Comparison of ENCODE assay signal across 8 cellular contexts in the genomic region with DNA sequence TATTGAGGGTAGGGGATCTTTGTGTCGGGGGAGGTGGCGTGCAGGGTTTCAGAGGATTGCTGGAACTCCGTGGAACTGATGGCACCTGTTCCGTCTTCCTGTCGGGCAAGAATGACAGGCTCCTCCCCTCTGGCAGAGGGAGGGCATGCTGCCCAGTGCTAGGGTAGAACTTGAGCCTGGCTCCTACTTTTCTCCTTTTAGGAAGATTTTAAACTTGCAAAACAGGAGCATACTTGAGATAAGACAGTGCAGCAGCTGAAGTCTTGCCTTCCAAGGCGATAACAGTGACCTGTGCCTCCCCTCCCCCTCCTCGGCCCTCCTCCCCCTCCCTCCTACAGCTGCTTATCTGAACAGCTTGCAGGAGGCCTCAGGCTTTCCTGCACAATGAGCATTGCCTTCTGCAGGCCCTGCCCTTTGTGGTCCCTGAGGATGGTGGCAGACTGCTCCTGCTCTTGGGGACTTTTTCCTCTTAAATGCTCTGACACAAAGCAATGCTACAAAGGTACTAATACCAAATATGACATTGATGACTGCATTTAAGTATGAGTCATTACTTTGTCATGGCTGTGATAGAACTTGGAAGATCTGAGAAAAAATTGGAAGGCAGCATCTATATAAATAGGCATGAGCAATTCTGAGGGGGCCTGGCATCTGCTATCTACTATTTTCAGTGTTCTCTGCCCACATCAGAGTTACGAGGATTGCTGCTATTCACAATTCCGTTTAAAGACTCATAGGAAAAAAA. TPM values are rescaled to one million over a fixed set of nuclear protein-coding genes. Genes with fewer than 3 reads are reported as not detected.
A peak's percentile ranks its signal among the peaks of the same experiment; 100 is the strongest.
DNase-seq lines count a peak whose midpoint lies in the region; ATAC-seq, FAIRE-seq and TF ChIP-seq lines count a peak whose summit lies in the region.

No MANE protein-coding gene starts in this region.

- peaks cover 11% of the 10 kb centered on the region for H3K36me3 Mint-ChIP-seq in T-helper 2 cell treated with Interferon-gamma antibody and Interleukin-4, amounts not matched to agents 5 μg/mL and 100 μg/mL, for 36 hours (ENCODE audit: low read depth)

- peak overlapping the region in 1 of 2 donors; percentile 88 for H3K9ac ChIP-seq in colonic mucosa (ENCODE audit: low read depth in 2 of 2, low read length in 2 of 2)

- TF ChIP-seq CTCF in A549 (IDR thresholded peaks at IDR 0.05) (no peak), colonic mucosa (IDR thresholded peaks at IDR 0.05) (no peak)

- H3K36me3 ChIP-seq in HAP-1 (replicated peaks): peaks cover 7% of the 10 kb centered on the region
- H3K36me3 ChIP-seq in colonic mucosa: no peaks in the 10 kb centered on the region

- no peak overlapping the region for H3K4me3 ChIP-seq in A549
- peak overlapping the region; percentile 82 for H3K4me3 ChIP-seq in HAP-1
- peak overlapping the region; percentile 95 for H3K4me3 ChIP-seq in colonic mucosa

- no peak for TF ChIP-seq RAD21 in A549 (conservative IDR thresholded peaks at IDR 0.05 in 1 of 2, IDR thresholded peaks at IDR 0.05 in 1 of 2)

- DNase-seq in A549 (ENCODE audit: low read depth in 1 of 2, low spot score in 1 of 2) (no peak), HAP-1 (ENCODE audit: low spot score in 2 of 2) (peak; percentile 42 to 68), colonic mucosa (peak; percentile 78), left kidney (ENCODE audit: low read depth, low spot score) (peak; percentile 73), SKM-1 treated with dmso at 0.1 percent for 144 hours (lab: John Stamatoyannopoulos, UW; ENCODE audit: unreplicated experiment) (no peak)
- DNase-seq in T-helper 2 cell treated with Interferon-gamma antibody and Interleukin-4, amounts not matched to agents 5 μg/mL and 100 μg/mL, for 36 hours (ENCODE audit: low spot score): peak; percentile 54
- DNase-seq in stimulated activated CD4-positive, alpha-beta T cell treated with anti-CD3 and anti-CD28 coated beads, Interleukin-2, amount 100 ng/mL, for 48 hours: peak; percentile 21 to 26
- no peak for DNase-seq in effector CD4-positive, alpha-beta T cell

- POLR2A ChIA-PET in A549 (lab: Yijun Ruan, JAX): no interaction called here

- H3K4me1 ChIP-seq in A549 (peaks cover 21% of the 10 kb centered on the region), HAP-1 (peaks cover 26% of the 10 kb centered on the region), colonic mucosa (no peaks in the 10 kb centered on the region)

- CTCF ChIA-PET in A549 (lab: Yijun Ruan, JAX): interaction anchor here (0.7 to 16.3 kb wide), 5 partner anchors 9 to 497 kb away, joined by 3 to 371 read pairs (median 4); no protein-coding TSS in a partner anchor

- peak overlapping the region; percentile 89 for H3K4me3 Mint-ChIP-seq in T-helper 2 cell treated with Interferon-gamma antibody and Interleukin-4, amounts not matched to agents 5 μg/mL and 100 μg/mL, for 36 hours

- H3K27ac ChIP-seq in A549 (peak overlapping the region; percentile 65 to 83), colonic mucosa (peak overlapping the region; percentile 93)

- peak overlapping the region; percentile 78 for H3K27ac Mint-ChIP-seq in T-helper 2 cell treated with Interferon-gamma antibody and Interleukin-4, amounts not matched to agents 5 μg/mL and 100 μg/mL, for 36 hours

- FAIRE-seq in A549 (lab: Jason Lieb, UNC): no peak

- H3K4me1 Mint-ChIP-seq in T-helper 2 cell treated with Interferon-gamma antibody and Interleukin-4, amounts not matched to agents 5 μg/mL and 100 μg/mL, for 36 hours (ENCODE audit: low read depth): peaks cover 21% of the 10 kb centered on the region

- TF ChIP-seq POLR2A in A549 (IDR thresholded peaks at IDR 0.05; ENCODE audit: low read length): no peak

- intact Hi-C loops in colonic mucosa (cut with DNase I): loop anchor here (10.0 kb wide), 1 partner anchor 128 kb away; no protein-coding TSS in a partner anchor

- ATAC-seq in A549: no peak

- TF ChIP-seq EP300 in A549 (IDR thresholded peaks at IDR 0.05): no peak

- peaks cover 22% of the 10 kb centered on the region for H3K27me3 Mint-ChIP-seq in T-helper 2 cell treated with Interferon-gamma antibody and Interleukin-4, amounts not matched to agents 5 μg/mL and 100 μg/mL, for 36 hours (ENCODE audit: low read depth)

- WGBS in A549 (ENCODE audit: missing lambda C conversion rate): 61% methylated on average over 9 of the region's 9 CpGs

- H3K4me2 ChIP-seq in A549: peak overlapping the region; percentile 99

- no peaks in the 10 kb centered on the region for H3K9me3 Mint-ChIP-seq in T-helper 2 cell treated with Interferon-gamma antibody and Interleukin-4, amounts not matched to agents 5 μg/mL and 100 μg/mL, for 36 hours

- H3K9me3 ChIP-seq in A549 (no peaks in the 10 kb centered on the region), HAP-1 (no peaks in the 10 kb centered on the region), colonic mucosa (no peaks in the 10 kb centered on the region)

- in situ Hi-C loops in HAP-1 (cut with MboI; ENCODE audit: low sequenced_read_pairs): loop anchor here (5.0 kb wide), 1 partner anchor 71 kb away; no protein-coding TSS in a partner anchor

- H3K27me3 ChIP-seq in HAP-1 (ENCODE audit: low read depth): no peaks in the 10 kb centered on the region
- H3K27me3 ChIP-seq in colonic mucosa: no peaks in the 10 kb centered on the region

TF ChIP-seq in A549, 52 proteins besides CTCF, POLR2A, EP300 and RAD21:
- no peak for TF ChIP-seq MAX (IDR thresholded peaks at IDR 0.05)
- TF ChIP-seq NFE2L2 (conservative IDR thresholded peaks at IDR 0.05; ENCODE audit: low read length): no peak
- TF ChIP-seq FOSL2 (IDR thresholded peaks at IDR 0.05): no peak
- peak; percentile 68; the same call in 1 of the 2 replicates for TF ChIP-seq FOSL2 (CRISPR knock-in tag; IDR thresholded peaks at IDR 0.05)

RNA-seq across cellular contexts. Expression of gene GADD45G, which starts 1.9 kb away (rescaled TPM):
- polyA plus RNA-seq in A549 (2011; rRNA removed) (0.16 TPM in 1 of 2 replicates, not detected in the other), A549 (2017; fragmentation: RNase III; extraction: RNeasy Plus Mini Kit Qiagen cat#74134 plus additional on column Dnase treatment) (0.09 to 0.17 TPM (median 0.15 TPM) in 3 replicates)
- 0.73 and 0.94 TPM in 2 replicates for polyA plus RNA-seq in A549 (2012; cell fraction: cytosol; rRNA removed)
- polyA plus RNA-seq in A549 (2012; cell fraction: nucleus; rRNA removed): 1.2 and 1.4 TPM in 2 replicates
- polyA minus RNA-seq in A549 (2011; rRNA and poly(A)+ RNA removed): not detected in 2 replicates
- 10 to 100 TPM in 1 of 2 donors, 1 to 10 TPM in 1; 8.1 to 10.8 TPM for total RNA-seq in colonic mucosa

Comparison
In these comparisons a context has a peak if more than half of its experiments do, and no peak if none do; other contexts are left out.
1. DNase-seq: peak in HAP-1 (2 of 2), T-helper 2 cell treated with Interferon-gamma antibody and Interleukin-4, amounts not matched to agents 5 μg/mL and 100 μg/mL, for 36 hours (single experiment), colonic mucosa (single experiment), left kidney (single experiment) and stimulated activated CD4-positive, alpha-beta T cell treated with anti-CD3 and anti-CD28 coated beads, Interleukin-2, amount 100 ng/mL, for 48 hours (2 of 2); none in A549 (0 of 2), effector CD4-positive, alpha-beta T cell (single experiment) and SKM-1 treated with dmso at 0.1 percent for 144 hours (single experiment).